Comparison of ENCODE assay signal across 17 cellular contexts in genomic region chrX:20487227-20487626, GRCh38.
DNase-seq lines count a peak whose midpoint lies in the region; ATAC-seq, FAIRE-seq and TF ChIP-seq lines count a peak whose summit lies in the region.
"Had no signal": no experiment of that assay in that cellular context is flagged by ENCODE, and none has a peak within 500 bp of the region (broad histone marks: within the 10 kb centered on the region; RNA-seq: fewer than 3 reads in every experiment).

No MANE protein-coding gene starts in this region.

- H3K4me3 Mint-ChIP-seq in astrocyte (ENCODE audit: unreplicated experiment) (no peak overlapping the region), natural killer cell (no peak overlapping the region)

- no peaks in the 10 kb centered on the region for H3K4me1 ChIP-seq in astrocyte (ENCODE audit: insufficient read depth, low read length)
- no peaks in the 10 kb centered on the region for H3K4me1 ChIP-seq in gastrocnemius medialis
- H3K4me1 ChIP-seq: Peyer's patch, transverse colon had no signal

- H3K27ac Mint-ChIP-seq in astrocyte (ENCODE audit: unreplicated experiment) (no peak overlapping the region), natural killer cell (no peak overlapping the region)

- H2AFZ ChIP-seq in astrocyte (ENCODE audit: low read depth, low read length) = no peak overlapping the region

- H3K27me3 Mint-ChIP-seq in astrocyte (ENCODE audit: low read depth, unreplicated experiment) = no peaks in the 10 kb centered on the region
- H3K27me3 Mint-ChIP-seq in natural killer cell (ENCODE audit: low read depth in 2 of 2) = peaks cover 0 to 31% of the 10 kb centered on the region in 2 donors

- H3K9me3 ChIP-seq in astrocyte (ENCODE audit: insufficient read depth, low read depth, low read length) (no peaks in the 10 kb centered on the region), gastrocnemius medialis (no peaks in the 10 kb centered on the region)
- H3K9me3 ChIP-seq: BE2C, Peyer's patch, transverse colon had no signal

- H3K4me1 Mint-ChIP-seq in astrocyte (ENCODE audit: low read depth, unreplicated experiment) (peaks cover 4% of the 10 kb centered on the region), natural killer cell (no peaks in the 10 kb centered on the region)

- in situ Hi-C loops in gastrocnemius medialis (cut with MboI; ENCODE audit: low sequenced_read_pairs in 4 of 4) = no loop called here

- H3K36me3 Mint-ChIP-seq in astrocyte (ENCODE audit: low read depth, unreplicated experiment) (no peaks in the 10 kb centered on the region), natural killer cell (no peaks in the 10 kb centered on the region)

- H3K9me3 Mint-ChIP-seq in astrocyte (ENCODE audit: unreplicated experiment) (no peaks in the 10 kb centered on the region), natural killer cell (no peaks in the 10 kb centered on the region)

- H3K36me3 ChIP-seq in astrocyte (ENCODE audit: insufficient read depth, low read length) (no peaks in the 10 kb centered on the region), gastrocnemius medialis (no peaks in the 10 kb centered on the region)
- H3K36me3 ChIP-seq: BE2C, Peyer's patch, transverse colon had no signal

- peak; percentile 62 for DNase-seq in DMS53 (lab: John Stamatoyannopoulos, UW)
- peak; percentile 30 for DNase-seq in LHCN-M2 (ENCODE audit: low read depth)
- peak; percentile 33 for DNase-seq in astrocyte (ENCODE audit: low read depth)
- peak; percentile 2 for DNase-seq in hepatic stellate cell (ENCODE audit: low spot score)
- no peak for DNase-seq in gastrocnemius medialis
- DNase-seq in NCI-H345 (lab: John Stamatoyannopoulos, UW) = no peak
- no peak for DNase-seq in natural killer cell
- DNase-seq: activated CD4-positive, alpha-beta T cell treated with anti-CD3 and anti-CD28 coated beads for 48 hours; activated T-cell treated with anti-CD3 and anti-CD28 coated beads for 4 hours; BE2C; DMS153; glutamatergic neuron; NCI-H1417 treated with DMSO at 0.1 percent for 48 hours; Peyer's patch; transverse colon had no signal

- no peaks in the 10 kb centered on the region for H4K20me1 ChIP-seq in astrocyte (ENCODE audit: insufficient read depth, low read length)

- peak; percentile 98 for FAIRE-seq in astrocyte (lab: Jason Lieb, UNC)
- FAIRE-seq: GM12878 had no signal

- H3K79me2 ChIP-seq in astrocyte (ENCODE audit: insufficient read depth, low read length) = no peaks in the 10 kb centered on the region

- no peak for TF ChIP-seq CTCF in astrocyte (IDR thresholded peaks at IDR 0.05; ENCODE audit: insufficient read depth, low read depth, low read length)
- TF ChIP-seq CTCF in gastrocnemius medialis (IDR thresholded peaks at IDR 0.05 in 4 of 5, conservative IDR thresholded peaks at IDR 0.05 in 1 of 5) = no peak
- no peak for TF ChIP-seq CTCF in natural killer cell (IDR thresholded peaks at IDR 0.05)

- H3K4me2 ChIP-seq in astrocyte (ENCODE audit: low read length) = no peak overlapping the region

- ATAC-seq in HG02884 (IDR thresholded peaks at IDR 0.05; ENCODE audit: unreplicated experiment) (no peak), gastrocnemius medialis (no peak), natural killer cell (no peak)
- ATAC-seq: GM12878 had no signal

- H3K4me3 ChIP-seq in astrocyte (ENCODE audit: insufficient read depth, low read depth, low read length) (no peak overlapping the region), gastrocnemius medialis (no peak overlapping the region)
- H3K4me3 ChIP-seq: GM12878, Peyer's patch, transverse colon had no signal

- H3K27ac ChIP-seq in astrocyte (ENCODE audit: low read depth, low read length) (no peak overlapping the region), gastrocnemius medialis (no peak overlapping the region)
- H3K27ac ChIP-seq: Peyer's patch, transverse colon had no signal

- TF ChIP-seq POLR2A in gastrocnemius medialis (IDR thresholded peaks at IDR 0.05) = no peak

- no peaks in the 10 kb centered on the region for H3K27me3 ChIP-seq in astrocyte (ENCODE audit: insufficient read depth, low read length)
- H3K27me3 ChIP-seq in gastrocnemius medialis = no peaks in the 10 kb centered on the region
- H3K27me3 ChIP-seq: BE2C, Peyer's patch, transverse colon had no signal

- intact Hi-C loops in gastrocnemius medialis (cut with DNase I; ENCODE audit: low total_unique reads) = no loop called here
- intact Hi-C loops in natural killer cell (cut with micrococcal nuclease) = no loop called here

- H3K9ac ChIP-seq in astrocyte (ENCODE audit: low read length) = no peak overlapping the region

Comparison
In these comparisons a context has a peak if more than half of its experiments do, and no peak if none do; other contexts are left out.
1. DNase-seq: peak in DMS53 (single experiment), LHCN-M2 (single experiment), astrocyte (single experiment) and hepatic stellate cell (single experiment); none in gastrocnemius medialis (0 of 2), NCI-H345 (single experiment) and natural killer cell (single experiment).